Comparison of ENCODE assay signal across 8 cellular contexts in the genomic region with DNA sequence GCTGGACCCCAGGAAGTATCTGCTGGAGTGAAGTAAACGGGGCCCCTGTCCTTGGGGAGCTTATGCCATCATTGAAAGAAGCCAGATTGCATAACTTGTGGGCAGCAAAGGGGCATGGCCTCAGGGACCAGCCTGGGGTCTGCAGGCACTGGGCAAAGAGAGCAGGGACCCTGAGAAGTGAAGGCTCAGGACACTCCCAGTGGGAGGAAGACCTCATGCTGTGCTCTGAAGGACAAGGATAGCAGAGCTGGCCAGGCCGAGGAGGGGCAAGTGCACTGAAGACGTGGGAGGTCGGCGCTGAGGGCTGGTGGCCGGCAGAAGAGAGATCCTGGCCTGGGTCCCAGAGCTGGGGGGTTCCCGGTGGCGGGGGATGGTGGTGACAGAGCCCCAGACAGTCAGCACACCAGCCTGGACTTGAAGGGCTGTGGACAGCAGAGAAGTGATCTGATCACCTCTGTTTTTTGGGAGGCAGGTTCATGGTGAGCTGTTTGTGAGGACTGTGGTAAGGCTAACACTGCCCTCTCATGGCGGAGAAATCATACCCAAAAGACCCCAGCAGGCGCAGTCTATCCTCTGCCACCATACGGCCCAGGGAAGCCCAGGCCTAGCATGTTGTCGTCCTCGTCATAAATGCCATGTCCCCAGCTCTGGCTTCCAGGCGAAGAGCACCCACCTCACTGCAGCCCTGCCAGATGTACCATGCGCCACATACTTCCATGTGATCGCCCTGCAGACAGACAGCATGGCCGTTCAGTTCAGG. TPM values are rescaled to one million over a fixed set of nuclear protein-coding genes. Genes with fewer than 3 reads are reported as not detected.
A peak's percentile ranks its signal among the peaks of the same experiment; 100 is the strongest.
DNase-seq lines count a peak whose midpoint lies in the region; ATAC-seq, FAIRE-seq and TF ChIP-seq lines count a peak whose summit lies in the region.

No MANE protein-coding gene starts in this region.

- POLR2A ChIA-PET in WTC11 (lab: Charles Lee): interaction anchor here (0.5 to 2.8 kb wide), 8 partner anchors 29 to 412 kb away, joined by 3 to 14 read pairs (median 4); a partner anchor contains a TSS

- no peaks in the 10 kb centered on the region for H3K36me3 ChIP-seq in Loucy (ENCODE audit: insufficient read depth, low read length)
- H3K36me3 ChIP-seq in keratinocyte (ENCODE audit: control insufficient read depth in 2 of 2, extremely low read depth in 1 of 2, insufficient read depth in 2 of 2, low read length in 2 of 2): no peaks in the 10 kb centered on the region
- no peaks in the 10 kb centered on the region for H3K36me3 ChIP-seq in prostate gland

- no peaks in the 10 kb centered on the region for H3K36me3 Mint-ChIP-seq in WTC11
- no peaks in the 10 kb centered on the region for H3K36me3 Mint-ChIP-seq in stimulated activated effector memory CD8-positive, alpha-beta T cell treated with anti-CD3 and anti-CD28 coated beads, Interleukin-12 subunit alpha, Interleukin-12 subunit beta, amount 100 ng/mL, for 72 hours

- no peaks in the 10 kb centered on the region for H3K27me3 ChIP-seq in Loucy (ENCODE audit: insufficient read depth, low read length, poor library complexity, severe bottlenecking)
- H3K27me3 ChIP-seq in keratinocyte (ENCODE audit: control insufficient read depth, extremely low read depth, insufficient read depth, low read length): peaks cover 5% of the 10 kb centered on the region
- H3K27me3 ChIP-seq in prostate gland (replicated peaks; ENCODE audit: insufficient read depth): no peaks in the 10 kb centered on the region

- CTCF ChIA-PET in WTC11 (lab: Charles Lee): interaction anchor here (0.5 to 6.7 kb wide), 60 partner anchors 9 to 411 kb away, joined by 3 to 134 read pairs (median 4); a partner anchor contains a TSS

- DNase-seq in GDM1 (lab: John Stamatoyannopoulos, UW) (peak; percentile 49), WTC11 (ENCODE audit: low spot score) (peak; percentile 61), keratinocyte (ENCODE audit: low read depth, low spot score) (no peak), prostate gland (ENCODE audit: low spot score) (no peak), occipital lobe (lab: John Stamatoyannopoulos, UW) (no peak)
- no peak for DNase-seq in stimulated activated effector memory CD8-positive, alpha-beta T cell treated with anti-CD3 and anti-CD28 coated beads, Interleukin-12 subunit alpha, Interleukin-12 subunit beta, amount 100 ng/mL, for 72 hours (ENCODE audit: low spot score in 2 of 2)

- no peak for FAIRE-seq in keratinocyte (lab: Jason Lieb, UNC)

- no peaks in the 10 kb centered on the region for H3K79me2 ChIP-seq in Loucy (ENCODE audit: insufficient read depth, low read length)
- no peaks in the 10 kb centered on the region for H3K79me2 ChIP-seq in keratinocyte (ENCODE audit: control insufficient read depth, insufficient read depth, low read length)

- no peak overlapping the region for H3K27ac ChIP-seq in keratinocyte (ENCODE audit: control insufficient read depth, insufficient read depth, low read length)
- no peak overlapping the region for H3K27ac ChIP-seq in prostate gland

- peak; percentile 84 for ATAC-seq in WTC11
- ATAC-seq in stimulated activated effector memory CD8-positive, alpha-beta T cell treated with anti-CD3 and anti-CD28 coated beads, Interleukin-12 subunit alpha, Interleukin-12 subunit beta, amount 100 ng/mL, for 72 hours: no peak
- ATAC-seq in GM21447 (IDR thresholded peaks at IDR 0.05; ENCODE audit: unreplicated experiment): no peak

- H3K4me1 Mint-ChIP-seq in WTC11: peaks cover 30% of the 10 kb centered on the region
- H3K4me1 Mint-ChIP-seq in stimulated activated effector memory CD8-positive, alpha-beta T cell treated with anti-CD3 and anti-CD28 coated beads, Interleukin-12 subunit alpha, Interleukin-12 subunit beta, amount 100 ng/mL, for 72 hours: no peaks in the 10 kb centered on the region

- no peak overlapping the region for H3K9ac ChIP-seq in Loucy (ENCODE audit: low read depth, low read length, poor library complexity, severe bottlenecking)
- no peak overlapping the region for H3K9ac ChIP-seq in keratinocyte (ENCODE audit: control insufficient read depth, extremely low read depth, insufficient read depth, low read length)

- H3K9me3 ChIP-seq in Loucy (ENCODE audit: insufficient read depth, low read depth, low read length) (no peaks in the 10 kb centered on the region), keratinocyte (ENCODE audit: control insufficient read depth, low read depth, low read length) (no peaks in the 10 kb centered on the region), prostate gland (no peaks in the 10 kb centered on the region)

- no peaks in the 10 kb centered on the region for H3K9me1 ChIP-seq in keratinocyte (ENCODE audit: control insufficient read depth, extremely low read depth, insufficient read depth, low read length)

- TF ChIP-seq CTCF in Loucy (conservative IDR thresholded peaks at IDR 0.05; ENCODE audit: low read length) (peak; percentile 64), WTC11 (IDR thresholded peaks at IDR 0.05) (no peak), keratinocyte (optimal IDR thresholded peaks at IDR 0.05 in 1 of 3, IDR thresholded peaks at IDR 0.05 in 1 of 3, conservative IDR thresholded peaks at IDR 0.05 in 1 of 3; ENCODE audit: extremely low read depth in 1 of 3, insufficient read depth in 2 of 3, low read length in 3 of 3) (peak; percentile 32 to 55 (median 44)), prostate gland (IDR thresholded peaks at IDR 0.05) (peak in 2 of 4 experiments; percentile 23 to 24)

- H3F3A ChIP-seq in Loucy (ENCODE audit: low read depth): no peaks in the 10 kb centered on the region

- peaks cover 14% of the 10 kb centered on the region for H3K4me1 ChIP-seq in Loucy (ENCODE audit: insufficient read depth, low read length, poor library complexity, severe bottlenecking)
- H3K4me1 ChIP-seq in keratinocyte (ENCODE audit: control insufficient read depth, extremely low read depth, insufficient read depth, low read length): no peaks in the 10 kb centered on the region
- H3K4me1 ChIP-seq in prostate gland (replicated peaks): no peaks in the 10 kb centered on the region

- intact Hi-C loops in prostate gland (cut with DNase I): no loop called here

- H3K4me2 ChIP-seq in Loucy (ENCODE audit: low read depth, low read length, poor library complexity, severe bottlenecking) (no peak overlapping the region), keratinocyte (ENCODE audit: control insufficient read depth, extremely low read depth, insufficient read depth, low read depth, low read length) (no peak overlapping the region)

- 63% methylated on average over 17 of the region's 17 CpGs for WGBS in prostate gland

- H4K20me1 ChIP-seq in Loucy (ENCODE audit: insufficient read depth, low read length, poor library complexity, severe bottlenecking) (no peaks in the 10 kb centered on the region), keratinocyte (ENCODE audit: control insufficient read depth, extremely low read depth, insufficient read depth, low read length) (no peaks in the 10 kb centered on the region)

- H3K27me3 Mint-ChIP-seq in WTC11 (ENCODE audit: low read depth): peaks cover 2% of the 10 kb centered on the region; the same call in 1 of the 2 replicates

- no peak overlapping the region for H3K4me3 ChIP-seq in Loucy (ENCODE audit: low read length, poor library complexity, severe bottlenecking)
- H3K4me3 ChIP-seq in keratinocyte (ENCODE audit: control insufficient read depth in 2 of 3, extremely low read depth in 1 of 3, insufficient read depth in 2 of 3, low read depth in 1 of 3, low read length in 3 of 3): no peak overlapping the region
- H3K4me3 ChIP-seq in prostate gland: no peak overlapping the region

- H3K4me3 Mint-ChIP-seq in WTC11: no peak overlapping the region
- H3K4me3 Mint-ChIP-seq in stimulated activated effector memory CD8-positive, alpha-beta T cell treated with anti-CD3 and anti-CD28 coated beads, Interleukin-12 subunit alpha, Interleukin-12 subunit beta, amount 100 ng/mL, for 72 hours: no peak overlapping the region

- no peaks in the 10 kb centered on the region for H3K9me2 ChIP-seq in Loucy (replicated peaks; ENCODE audit: low read depth, low read length)

- H3K27ac Mint-ChIP-seq in WTC11: peak overlapping the region; percentile 73
- no peak overlapping the region for H3K27ac Mint-ChIP-seq in stimulated activated effector memory CD8-positive, alpha-beta T cell treated with anti-CD3 and anti-CD28 coated beads, Interleukin-12 subunit alpha, Interleukin-12 subunit beta, amount 100 ng/mL, for 72 hours

- no peak for TF ChIP-seq POLR2A in prostate gland (IDR thresholded peaks at IDR 0.05)

- no peaks in the 10 kb centered on the region for H3K9me3 Mint-ChIP-seq in WTC11
- H3K9me3 Mint-ChIP-seq in stimulated activated effector memory CD8-positive, alpha-beta T cell treated with anti-CD3 and anti-CD28 coated beads, Interleukin-12 subunit alpha, Interleukin-12 subunit beta, amount 100 ng/mL, for 72 hours: no peaks in the 10 kb centered on the region

- dilution Hi-C loops in keratinocyte (cut with MboI; ENCODE audit: extremely low pct_ligation_motif_present, low sequenced_read_pairs): no loop called here

- H2AFZ ChIP-seq in Loucy (ENCODE audit: low read length) (no peak overlapping the region; the same call in 1 of the 2 replicates), keratinocyte (ENCODE audit: control insufficient read depth, low read length) (no peak overlapping the region)

RNA-seq across cellular contexts. Expression of a gene that starts 7.1 kb away (rescaled TPM):
- total RNA-seq in WTC11 (2021) (52.5 to 54.2 TPM (median 53.9 TPM) in 3 replicates), prostate gland (100 to 1,000 TPM in 1 of 2 donors, 10 to 100 TPM in 1; 85.8 to 117 TPM), occipital lobe (40.7 TPM)
- 32.4 to 37.8 TPM (median 37.2 TPM) in 3 replicates for polyA plus RNA-seq in keratinocyte
- polyA plus RNA-seq in keratinocyte (2011; ENCODE audit: low read depth): 20.2 TPM
- 21.6 and 35.4 TPM in 2 replicates for polyA plus RNA-seq in keratinocyte (2011; cell fraction: cytosol; rRNA removed)
- 24.5 and 34.5 TPM in 2 replicates for polyA plus RNA-seq in keratinocyte (2011; cell fraction: nucleus; rRNA removed)
- 18.9 and 48.6 TPM in 2 replicates for polyA plus RNA-seq in keratinocyte (2012; ENCODE audit: low replicate concordance)
- polyA minus RNA-seq in keratinocyte: 76.8 to 188 TPM (median 114 TPM) in 3 replicates
- polyA minus RNA-seq in keratinocyte (2011; cell fraction: cytosol; rRNA and poly(A)+ RNA removed): 68.3 TPM
- polyA minus RNA-seq in keratinocyte (2011; cell fraction: nucleus; rRNA and poly(A)+ RNA removed): 22.4 and 60.7 TPM in 2 replicates

RNA-seq across cellular contexts. Expression of a gene that starts 29.1 kb away (rescaled TPM):
- total RNA-seq in WTC11 (2021) (1.2 to 2.1 TPM (median 1.9 TPM) in 3 replicates), prostate gland (1 to 10 TPM in 1 of 2 donors, under 1 TPM in 1; 0.55 to 4.3 TPM), occipital lobe (1.6 TPM)
- 0.07 to 0.20 TPM (median 0.17 TPM) in 3 replicates for polyA plus RNA-seq in keratinocyte
- polyA plus RNA-seq in keratinocyte (2011; ENCODE audit: low read depth): 0.12 TPM
- 0.05 and 0.18 TPM in 2 replicates for polyA plus RNA-seq in keratinocyte (2011; cell fraction: cytosol; rRNA removed)
- polyA plus RNA-seq in keratinocyte (2011; cell fraction: nucleus; rRNA removed): 0.20 and 0.27 TPM in 2 replicates
- 0.18 TPM in 1 of 2 replicates, not detected in the other for polyA plus RNA-seq in keratinocyte (2012; ENCODE audit: low replicate concordance)
- not detected in 3 replicates for polyA minus RNA-seq in keratinocyte
- not detected for polyA minus RNA-seq in keratinocyte (2011; cell fraction: cytosol; rRNA and poly(A)+ RNA removed)
- polyA minus RNA-seq in keratinocyte (2011; cell fraction: nucleus; rRNA and poly(A)+ RNA removed): not detected in 2 replicates

RNA-seq across cellular contexts. Expression of a gene that starts 40.8 kb away (rescaled TPM):
- 312 to 350 TPM (median 316 TPM) in 3 replicates for total RNA-seq in WTC11 (2021)
- 310 to 444 TPM (median 363 TPM) in 3 replicates for polyA plus RNA-seq in keratinocyte
- polyA plus RNA-seq in keratinocyte (2011; ENCODE audit: low read depth): 94.7 TPM
- 297 and 320 TPM in 2 replicates for polyA plus RNA-seq in keratinocyte (2011; cell fraction: cytosol; rRNA removed)
- 455 and 462 TPM in 2 replicates for polyA plus RNA-seq in keratinocyte (2011; cell fraction: nucleus; rRNA removed)
- polyA plus RNA-seq in keratinocyte (2012; ENCODE audit: low replicate concordance): 54.0 and 345 TPM in 2 replicates
- 676 to 815 TPM (median 678 TPM) in 3 replicates for polyA minus RNA-seq in keratinocyte
- 655 TPM for polyA minus RNA-seq in keratinocyte (2011; cell fraction: cytosol; rRNA and poly(A)+ RNA removed)
- polyA minus RNA-seq in keratinocyte (2011; cell fraction: nucleus; rRNA and poly(A)+ RNA removed): 479 and 627 TPM in 2 replicates
- total RNA-seq in prostate gland: 100 to 1,000 TPM; 114 to 203 TPM
- total RNA-seq in occipital lobe: 118 TPM

RNA-seq across cellular contexts. Expression of a gene that starts 57.7 kb away (rescaled TPM):
- total RNA-seq in WTC11 (2021) (111 to 140 TPM (median 114 TPM) in 3 replicates), prostate gland (10 to 100 TPM; 57.8 to 60.4 TPM), occipital lobe (78.0 TPM)
- 55.3 to 82.5 TPM (median 67.4 TPM) in 3 replicates for polyA plus RNA-seq in keratinocyte
- 195 TPM for polyA plus RNA-seq in keratinocyte (2011; ENCODE audit: low read depth)
- polyA plus RNA-seq in keratinocyte (2011; cell fraction: cytosol; rRNA removed): 50.6 and 77.0 TPM in 2 replicates
- 74.6 and 78.8 TPM in 2 replicates for polyA plus RNA-seq in keratinocyte (2011; cell fraction: nucleus; rRNA removed)
- polyA plus RNA-seq in keratinocyte (2012; ENCODE audit: low replicate concordance): 72.6 and 92.5 TPM in 2 replicates
- 31.4 to 55.8 TPM (median 38.0 TPM) in 3 replicates for polyA minus RNA-seq in keratinocyte
- 42.0 TPM for polyA minus RNA-seq in keratinocyte (2011; cell fraction: cytosol; rRNA and poly(A)+ RNA removed)
- polyA minus RNA-seq in keratinocyte (2011; cell fraction: nucleus; rRNA and poly(A)+ RNA removed): 29.0 and 56.4 TPM in 2 replicates

Comparison
In these comparisons a context has a peak if more than half of its experiments do, and no peak if none do; other contexts are left out.
1. DNase-seq: peak in GDM1 (single experiment) and WTC11 (single experiment); none in keratinocyte (single experiment), prostate gland (single experiment), stimulated activated effector memory CD8-positive, alpha-beta T cell treated with anti-CD3 and anti-CD28 coated beads, Interleukin-12 subunit alpha, Interleukin-12 subunit beta, amount 100 ng/mL, for 72 hours (0 of 2) and occipital lobe (single experiment).